21 cellular contexts compared by ENCODE assay signal in the genomic region with DNA sequence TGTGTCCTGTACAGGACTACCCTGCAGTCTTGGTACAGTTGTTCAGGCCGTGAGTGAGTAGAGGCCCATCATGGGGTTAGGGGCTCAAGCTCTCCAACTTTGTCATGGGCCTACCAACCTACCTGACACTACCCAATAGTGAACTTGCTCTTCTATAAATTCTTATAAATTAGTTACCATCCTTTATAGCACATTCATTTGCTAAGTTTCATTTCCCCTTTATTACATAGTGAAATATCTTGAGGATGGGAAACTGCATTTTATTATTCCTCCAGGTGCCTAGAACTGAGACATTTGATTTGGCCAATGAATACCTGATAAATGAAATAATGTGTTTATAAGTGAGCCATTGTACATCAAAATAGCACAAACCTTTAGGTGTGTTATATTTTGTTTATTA.
"Had no signal": no experiment of that assay in that cellular context is flagged by ENCODE, and none has a peak within 500 bp of the region (broad histone marks: within the 10 kb centered on the region; RNA-seq: fewer than 3 reads in every experiment).

No MANE protein-coding gene starts in this region.

- ATAC-seq: HepG2 had no signal

- FAIRE-seq: HepG2, RCC 7860 had no signal

- DNase-seq: IMR-90, Karpas-422, KG1, MG63, NCI-H1092, NCI-H1105 treated with DMSO at 0.1 percent for 48 hours, NCI-H1417 treated with DMSO at 0.1 percent for 48 hours, NCI-H146, NCI-H1694 treated with DMSO at 0.1 percent for 48 hours, NCI-H1930, NCI-H2081, NCI-H2107, NCI-H2227 treated with DMSO at 0.1 percent for 48 hours, NCI-H524, NCI-H526 treated with DMSO at 0.1 percent for 48 hours, NCI-H774, Right ventricle myocardium superior, RPMI8226, SIG-M5 had no signal
